Comparison of ENCODE assay signal across 8 cellular contexts in genomic region chr2:200810967-200811335, GRCh38. TPM values are rescaled to one million over a fixed set of nuclear protein-coding genes. Genes with fewer than 3 reads are reported as not detected.
DNase-seq lines count a peak whose midpoint lies in the region; ATAC-seq and TF ChIP-seq lines count a peak whose summit lies in the region.

No MANE protein-coding gene starts in this region.

- H3K4me1 ChIP-seq in H9 (ENCODE audit: insufficient read depth, low read length) (no peaks in the 10 kb centered on the region), foreskin keratinocyte (peaks cover 16% of the 10 kb centered on the region)

- no peak for TF ChIP-seq CTCF in H9 (conservative IDR thresholded peaks at IDR 0.05)
- TF ChIP-seq CTCF in WERI-Rb-1 (IDR thresholded peaks at IDR 0.05; ENCODE audit: low read depth, low read length): no peak
- no peak for TF ChIP-seq CTCF in foreskin keratinocyte (conservative IDR thresholded peaks at IDR 0.05)

- no peak overlapping the region for H2AFZ ChIP-seq in H9 (ENCODE audit: low read length)

- DNase-seq in H9 (no peak), WERI-Rb-1 (no peak), foreskin keratinocyte (no peak), skeletal muscle cell (ENCODE audit: low read depth) (no peak), middle frontal gyrus (ENCODE audit: extremely low spot score, low spot score) (no peak), NCI-H2081 (lab: John Stamatoyannopoulos, UW) (no peak)

- H3K4me3 ChIP-seq in WERI-Rb-1 (ENCODE audit: low read depth, low read length) (peak overlapping the region; percentile 86), skeletal muscle cell (ENCODE audit: low read depth, low read length) (peak overlapping the region; percentile 88)

- peak overlapping the region; percentile 10 for H3K9ac ChIP-seq in H9 (ENCODE audit: extremely low read depth, insufficient read length, low read length)

- H3K27ac ChIP-seq in H9 (ENCODE audit: insufficient read length, low read depth, low read length) (no peak overlapping the region), WERI-Rb-1 (peak overlapping the region; percentile 70), foreskin keratinocyte (peak overlapping the region; percentile 39)

- peak overlapping the region; percentile 99 to 100 for H3K4me3 Mint-ChIP-seq in H9

- H2BK15ac ChIP-seq in H9 (ENCODE audit: low read depth, low read length): no peak overlapping the region

- no peak overlapping the region for H2BK12ac ChIP-seq in H9 (ENCODE audit: insufficient read length, low read depth, low read length)

- no peak overlapping the region for H4K5ac ChIP-seq in H9 (ENCODE audit: insufficient read length, low read depth, low read length)

- H2BK120ac ChIP-seq in H9 (ENCODE audit: low read depth, low read length, poor library complexity, severe bottlenecking): no peak overlapping the region

- H2BK20ac ChIP-seq in H9 (ENCODE audit: low read depth, low read length, poor library complexity, severe bottlenecking): no peak overlapping the region

- peaks cover 24 to 33% (median 32%) of the 10 kb centered on the region in 3 experiments for H3K36me3 Mint-ChIP-seq in H9 (ENCODE audit: insufficient read depth in 1 of 3, low read depth in 3 of 3)

- peak overlapping the region in 2 of 3 experiments; percentile 23 to 88; a peak in 2 of 7 replicates for H3K27ac Mint-ChIP-seq in H9

- no peak overlapping the region for H3K4ac ChIP-seq in H9 (ENCODE audit: low read depth, low read length)

- H3K9me3 Mint-ChIP-seq in H9: no peaks in the 10 kb centered on the region; a peak in 2 of 5 replicates

- no peak overlapping the region for H3K56ac ChIP-seq in H9 (ENCODE audit: insufficient read length, low read depth, low read length)

- peaks cover 5% of the 10 kb centered on the region for H3K23me2 ChIP-seq in H9 (ENCODE audit: insufficient read length, low read depth, low read length, poor library complexity, severe bottlenecking)

- no peak overlapping the region for H3K23ac ChIP-seq in H9 (ENCODE audit: insufficient read length, low read depth, low read length)

- H2AK5ac ChIP-seq in H9 (ENCODE audit: insufficient read length, low read length): no peak overlapping the region

- no peak overlapping the region for H3T11ph ChIP-seq in H9 (ENCODE audit: low read length)

- no peak overlapping the region for H4K8ac ChIP-seq in H9 (replicated peaks; ENCODE audit: insufficient read length, low read depth, low read length)

- H3K9me3 ChIP-seq in H9 (ENCODE audit: control insufficient read depth, low read depth, low read length) (no peaks in the 10 kb centered on the region), WERI-Rb-1 (ENCODE audit: severe bottlenecking) (no peaks in the 10 kb centered on the region)

- no peak overlapping the region for H4K91ac ChIP-seq in H9 (ENCODE audit: insufficient read length, low read depth, low read length)

- H3K27me3 ChIP-seq in H9 (ENCODE audit: insufficient read depth, low read length) (no peaks in the 10 kb centered on the region), WERI-Rb-1 (ENCODE audit: insufficient read depth, low read depth, severe bottlenecking) (no peaks in the 10 kb centered on the region), foreskin keratinocyte (no peaks in the 10 kb centered on the region)

- no peaks in the 10 kb centered on the region for H3K79me1 ChIP-seq in H9 (ENCODE audit: insufficient read depth, low read depth, low read length, poor library complexity, severe bottlenecking)

- H2BK5ac ChIP-seq in H9 (ENCODE audit: insufficient read length, low read length): no peak overlapping the region

- WGBS in H9 (ENCODE audit: extremely low coverage, insufficient read length, low lambda C conversion rate): no CpG with 5 or more reads among the region's 13 CpGs

- no peaks in the 10 kb centered on the region for H4K20me1 ChIP-seq in H9 (ENCODE audit: control insufficient read depth, insufficient read depth, insufficient read length)

- peaks cover 41% of the 10 kb centered on the region for H3K36me3 ChIP-seq in WERI-Rb-1

- ATAC-seq in foreskin keratinocyte (no peak), GM18868 (IDR thresholded peaks at IDR 0.05; ENCODE audit: unreplicated experiment) (no peak), GM18907 (IDR thresholded peaks at IDR 0.05; ENCODE audit: unreplicated experiment) (no peak)

- peaks cover 22% of the 10 kb centered on the region for H3K79me2 ChIP-seq in H9 (ENCODE audit: insufficient read depth, low read length)

- no peaks in the 10 kb centered on the region; the same call in 1 of the 2 replicates for H3K27me3 Mint-ChIP-seq in H9 (ENCODE audit: low read depth)

- H3K4me2 ChIP-seq in H9 (ENCODE audit: insufficient read depth, insufficient read length, low read length): peak overlapping the region; percentile 62

- H3K4me1 Mint-ChIP-seq in H9: peaks cover 16 to 22% of the 10 kb centered on the region in 2 experiments

- no peak overlapping the region for H3K14ac ChIP-seq in H9 (ENCODE audit: insufficient read depth, low read length)

- H3K18ac ChIP-seq in H9 (ENCODE audit: insufficient read length, low read depth, low read length): no peak overlapping the region

RNA-seq across cellular contexts. Expression of gene BZW1, which starts 0.8 kb away (rescaled TPM):
- total RNA-seq in H9 (2021) (366 and 370 TPM in 2 replicates), foreskin keratinocyte (389 and 399 TPM in 2 replicates)
- polyA plus RNA-seq in foreskin keratinocyte: 97.3 and 119 TPM in 2 replicates

RNA-seq across cellular contexts. Expression of gene CLK1, which starts 53.5 kb away (rescaled TPM):
- total RNA-seq in H9 (2021) (46.8 and 49.4 TPM in 2 replicates), foreskin keratinocyte (34.9 and 39.6 TPM in 2 replicates)
- 25.4 and 30.9 TPM in 2 replicates for polyA plus RNA-seq in foreskin keratinocyte
